In the genomic region with DNA sequence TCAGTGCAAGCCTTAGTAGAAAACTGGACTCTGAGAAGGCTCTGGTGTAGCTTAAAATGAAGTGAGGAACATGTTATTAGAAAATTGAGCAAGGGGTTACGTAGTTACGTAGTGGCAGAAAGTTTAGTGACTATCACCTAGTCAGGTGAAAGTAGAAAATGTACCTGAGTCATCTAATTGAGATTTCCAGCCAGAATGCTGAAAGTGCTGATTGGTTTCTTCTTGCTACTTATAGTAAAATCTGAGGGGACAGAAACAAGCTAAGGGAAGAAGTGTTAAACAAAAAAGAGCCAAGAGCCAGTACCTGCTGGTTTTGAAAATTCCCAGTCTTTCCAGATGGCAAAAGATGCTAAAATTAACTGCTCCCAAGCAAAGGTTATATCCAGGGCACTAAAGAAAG, we compare ENCODE assay signal across 8 cellular contexts.
"Had no signal": no experiment of that assay in that cellular context is flagged by ENCODE, and none has a peak within 500 bp of the region (broad histone marks: within the 10 kb centered on the region; RNA-seq: fewer than 3 reads in every experiment).

No MANE protein-coding gene starts in this region.

- DNase-seq: GDM1, GF-D8 had no signal

- ATAC-seq: GM12878 had no signal

- FAIRE-seq: G401.6, GM12878, GM12891, GM12892, GM18507, GM19239 had no signal

- H3K4me3 ChIP-seq: GM12878 had no signal
